In the genomic region with DNA sequence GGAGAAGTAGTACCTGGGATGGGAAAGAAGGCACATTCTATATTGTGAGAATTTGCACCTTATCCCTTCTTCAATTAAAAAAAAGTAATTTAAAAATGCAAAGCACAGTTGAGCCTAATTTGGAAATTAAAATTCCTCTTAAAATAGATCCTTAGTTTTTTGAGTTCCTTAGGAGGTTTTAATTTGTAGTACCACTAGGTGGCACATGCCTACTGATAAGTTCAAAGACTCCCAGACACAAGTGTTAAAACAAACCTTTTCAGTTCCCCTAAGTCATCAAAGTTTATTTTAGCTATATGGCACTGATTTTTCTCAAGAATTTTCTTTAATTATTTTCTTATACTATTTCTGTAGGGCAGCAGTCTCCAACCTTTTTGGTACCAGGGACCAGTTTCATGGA, we compare ENCODE assay signal across 8 cellular contexts.
DNase-seq lines count a peak whose midpoint lies in the region; ATAC-seq and TF ChIP-seq lines count a peak whose summit lies in the region.

No MANE protein-coding gene starts in this region.

- peaks cover 12% of the 10 kb centered on the region for H3K9me3 Mint-ChIP-seq in nephron
- H3K9me3 Mint-ChIP-seq in activated CD8-positive, alpha-beta memory T cell treated with anti-CD3 and anti-CD28 coated beads, Interleukin-2, amount 10 ng/mL, durations not matched to agents 7 days and 5 days (ENCODE audit: low read depth) = no peaks in the 10 kb centered on the region

- H3K36me3 Mint-ChIP-seq in nephron (ENCODE audit: low read depth) = no peaks in the 10 kb centered on the region
- H3K36me3 Mint-ChIP-seq in activated CD8-positive, alpha-beta memory T cell treated with anti-CD3 and anti-CD28 coated beads, Interleukin-2, amount 10 ng/mL, durations not matched to agents 7 days and 5 days = no peaks in the 10 kb centered on the region

- ATAC-seq in HG02798 (IDR thresholded peaks at IDR 0.05; ENCODE audit: poor library complexity, unreplicated experiment) = peak; percentile 66
- ATAC-seq in activated CD8-positive, alpha-beta memory T cell treated with anti-CD3 and anti-CD28 coated beads, Interleukin-2, amount 10 ng/mL, durations not matched to agents 7 days and 5 days = no peak

- no peak overlapping the region for H3K27ac Mint-ChIP-seq in nephron
- no peak overlapping the region for H3K27ac Mint-ChIP-seq in activated CD8-positive, alpha-beta memory T cell treated with anti-CD3 and anti-CD28 coated beads, Interleukin-2, amount 10 ng/mL, durations not matched to agents 7 days and 5 days

- DNase-seq in NCI-H82 (lab: John Stamatoyannopoulos, UW) (peak; percentile 70), NCI-H82 treated with DMSO at 0.1 percent for 48 hours (lab: John Stamatoyannopoulos, UW; ENCODE audit: unreplicated experiment) (no peak), NCI-H460 (ENCODE audit: extremely low read depth, low read depth) (peak; percentile 37), dedifferentiated amniotic fluid mesenchymal stem cell (ENCODE audit: extremely low spot score) (peak; percentile 69)
- DNase-seq in activated CD8-positive, alpha-beta memory T cell treated with anti-CD3 and anti-CD28 coated beads, Interleukin-2, amount 10 ng/mL, durations not matched to agents 7 days and 5 days = no peak
- no peak for DNase-seq in activated CD8-positive, alpha-beta memory T cell treated with anti-CD3 and anti-CD28 coated beads, Interleukin-2, amount 50 U/mL, for 4 hours

- H3K4me1 Mint-ChIP-seq in nephron = no peaks in the 10 kb centered on the region
- no peaks in the 10 kb centered on the region for H3K4me1 Mint-ChIP-seq in activated CD8-positive, alpha-beta memory T cell treated with anti-CD3 and anti-CD28 coated beads, Interleukin-2, amount 10 ng/mL, durations not matched to agents 7 days and 5 days

- CTCF ChIA-PET in activated CD8-positive, alpha-beta memory T cell treated with anti-CD3 and anti-CD28 coated beads, Interleukin-2, amount 10 ng/mL, durations not matched to agents 7 days and 5 days (lab: Charles Lee) = interaction anchor here (1.3 kb wide), 1 partner anchor 24 kb away, joined by 3 read pairs; no protein-coding TSS in a partner anchor

- H3K27me3 Mint-ChIP-seq in nephron (ENCODE audit: low read depth) = no peaks in the 10 kb centered on the region
- no peaks in the 10 kb centered on the region for H3K27me3 Mint-ChIP-seq in activated CD8-positive, alpha-beta memory T cell treated with anti-CD3 and anti-CD28 coated beads, Interleukin-2, amount 10 ng/mL, durations not matched to agents 7 days and 5 days

- peak; percentile 55 to 67 (median 62) for TF ChIP-seq CTCF in nephron (IDR thresholded peaks at IDR 0.05; ENCODE audit: unreplicated experiment in 3 of 3)

- H3K4me3 Mint-ChIP-seq in nephron = no peak overlapping the region
- no peak overlapping the region for H3K4me3 Mint-ChIP-seq in activated CD8-positive, alpha-beta memory T cell treated with anti-CD3 and anti-CD28 coated beads, Interleukin-2, amount 10 ng/mL, durations not matched to agents 7 days and 5 days

Comparison
In these comparisons a context has a peak if more than half of its experiments do, and no peak if none do; other contexts are left out.
1. DNase-seq: peak in NCI-H82 (single experiment), NCI-H460 (single experiment) and dedifferentiated amniotic fluid mesenchymal stem cell (single experiment); none in NCI-H82 treated with DMSO at 0.1 percent for 48 hours (single experiment), activated CD8-positive, alpha-beta memory T cell treated with anti-CD3 and anti-CD28 coated beads, Interleukin-2, amount 10 ng/mL, durations not matched to agents 7 days and 5 days (single experiment) and activated CD8-positive, alpha-beta memory T cell treated with anti-CD3 and anti-CD28 coated beads, Interleukin-2, amount 50 U/mL, for 4 hours (single experiment).